20 cellular contexts compared by ENCODE assay signal in the genomic region with DNA sequence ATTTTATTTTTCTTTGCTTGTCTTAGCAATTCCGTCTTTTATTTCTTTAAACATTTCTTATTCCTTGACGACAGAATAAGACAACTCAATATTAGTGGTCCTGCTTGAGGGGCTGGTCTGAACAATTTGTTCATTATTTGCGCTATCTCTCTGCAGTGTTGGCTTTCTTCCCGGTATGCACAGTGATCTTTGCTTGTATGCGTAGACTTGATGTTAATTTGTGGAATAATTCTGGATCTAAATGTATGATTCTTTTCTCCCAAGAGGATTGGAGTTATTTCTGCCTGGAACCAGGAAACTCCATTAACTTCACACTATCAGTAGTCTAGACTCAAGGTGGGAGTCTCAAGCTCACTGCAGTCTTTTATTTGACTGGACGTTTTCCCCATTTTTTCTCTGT.
"Had no signal": no experiment of that assay in that cellular context is flagged by ENCODE, and none has a peak within 500 bp of the region (broad histone marks: within the 10 kb centered on the region; RNA-seq: fewer than 3 reads in every experiment).

No MANE protein-coding gene starts in this region.

- H3K4me3 ChIP-seq: heart left ventricle, lung, skin epidermis, stomach, thoracic aorta, transverse colon had no signal

- DNase-seq: effector memory CD4-positive, alpha-beta T cell; foreskin keratinocyte; heart left ventricle; hippocampal formation; left colon; left ventricle myocardium superior; mesenchymal stem cell; naive B cell; posterior cingulate gyrus; stimulated activated CD4-positive, alpha-beta T cell treated with anti-CD3 and anti-CD28 coated beads, Interleukin-2, amount 100 ng/mL, for 24 hours; stimulated activated CD4-positive, alpha-beta T cell treated with anti-CD3 and anti-CD28 coated beads, Interleukin-4, amount 100 ng/mL, for 4 hours; stimulated activated naive B cell treated with anti-CD40 and anti-IgM and Interleukin-4, amounts not matched to agents 10 μg/mL and 1 μg/mL and 100 μg/mL, for 72 hours; stomach; transverse colon had no signal

- H3K27ac Mint-ChIP-seq: stimulated activated naive B cell treated with anti-CD40 and anti-IgM and Interleukin-4, amounts not matched to agents 10 μg/mL and 1 μg/mL and 100 μg/mL, for 72 hours had no signal

- H3K9me3 Mint-ChIP-seq: nephron had no signal

- H3K4me3 Mint-ChIP-seq: naive B cell; nephron; stimulated activated naive B cell treated with anti-CD40 and anti-IgM and Interleukin-4, amounts not matched to agents 10 μg/mL and 1 μg/mL and 100 μg/mL, for 72 hours had no signal

- ATAC-seq: esophagus mucosa; foreskin keratinocyte; heart left ventricle; left colon; left ventricle myocardium superior; sciatic nerve; stimulated activated naive B cell treated with anti-CD40 and anti-IgM and Interleukin-4, amounts not matched to agents 10 μg/mL and 1 μg/mL and 100 μg/mL, for 72 hours had no signal

- H3K27me3 Mint-ChIP-seq: naive B cell; stimulated activated naive B cell treated with anti-CD40 and anti-IgM and Interleukin-4, amounts not matched to agents 10 μg/mL and 1 μg/mL and 100 μg/mL, for 72 hours had no signal
